Comparison of ENCODE assay signal across 8 cellular contexts in the genomic region with DNA sequence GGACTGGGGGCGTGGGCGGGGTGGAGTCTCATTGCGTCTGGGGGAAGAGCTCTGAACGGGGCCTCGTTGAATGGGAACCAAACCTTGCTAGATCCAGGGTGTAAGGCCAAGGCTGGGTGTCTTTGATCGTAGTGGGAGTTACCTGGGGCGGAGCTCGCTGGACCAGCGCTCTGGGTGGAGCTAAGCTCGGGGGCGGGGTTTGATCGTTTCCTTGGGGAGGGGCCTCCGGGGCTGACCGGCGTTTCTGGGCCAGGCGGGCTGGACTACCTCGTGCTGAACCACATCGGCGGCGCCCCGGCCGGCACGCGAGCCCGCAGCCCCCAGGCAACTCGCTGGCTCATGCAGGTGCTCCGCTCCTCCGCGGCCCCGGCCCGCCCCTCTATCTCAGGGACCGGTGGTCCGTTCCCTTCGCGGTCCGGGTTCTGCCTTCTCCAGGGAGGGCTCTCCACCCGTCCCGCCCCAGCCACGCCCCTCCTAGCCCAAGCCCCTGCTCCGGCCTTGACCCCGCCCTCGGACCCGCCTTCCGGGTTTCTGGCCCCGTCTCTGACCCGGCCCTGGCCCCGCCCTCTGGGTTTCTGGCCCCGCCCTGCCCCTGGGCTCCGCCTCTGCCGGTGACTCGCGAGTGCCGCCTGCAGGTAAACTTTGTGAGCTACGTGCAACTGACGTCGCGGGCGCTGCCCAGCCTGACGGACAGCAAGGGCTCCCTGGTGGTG. TPM values are rescaled to one million over a fixed set of nuclear protein-coding genes. Genes with fewer than 3 reads are reported as not detected.
DNase-seq lines count a peak whose midpoint lies in the region; ATAC-seq and TF ChIP-seq lines count a peak whose summit lies in the region.

No MANE protein-coding gene starts in this region.

- H3K9me3 ChIP-seq in Loucy (ENCODE audit: insufficient read depth, low read depth, low read length) (no peaks in the 10 kb centered on the region), osteoblast (ENCODE audit: low read depth, low read length) (no peaks in the 10 kb centered on the region), thoracic aorta (no peaks in the 10 kb centered on the region)

- H3K4me3 ChIP-seq in Loucy (ENCODE audit: low read length, poor library complexity, severe bottlenecking): peak overlapping the region; percentile 77
- peak overlapping the region; percentile 77 for H3K4me3 ChIP-seq in osteoblast (ENCODE audit: insufficient read depth, low read length)
- peak overlapping the region; percentile 76 for H3K4me3 ChIP-seq in thoracic aorta

- TF ChIP-seq CTCF in Loucy (conservative IDR thresholded peaks at IDR 0.05; ENCODE audit: low read length): peak; percentile 73
- peak; percentile 68 for TF ChIP-seq CTCF in osteoblast (IDR thresholded peaks at IDR 0.05; ENCODE audit: extremely low read depth, low read depth, low read length)
- peak; percentile 79 for TF ChIP-seq CTCF in thoracic aorta (IDR thresholded peaks at IDR 0.05)

- H3K27me3 ChIP-seq in Loucy (ENCODE audit: insufficient read depth, low read length, poor library complexity, severe bottlenecking) (peaks cover 9% of the 10 kb centered on the region), osteoblast (ENCODE audit: insufficient read depth, low read length) (no peaks in the 10 kb centered on the region), thoracic aorta (replicated peaks; ENCODE audit: insufficient read depth) (no peaks in the 10 kb centered on the region)

- H3K9me2 ChIP-seq in Loucy (replicated peaks; ENCODE audit: low read depth, low read length): no peaks in the 10 kb centered on the region

- H3K27ac ChIP-seq in osteoblast (ENCODE audit: low read depth, low read length): no peak overlapping the region
- peak overlapping the region; percentile 38 to 60 for H3K27ac ChIP-seq in thoracic aorta

- in situ Hi-C loops in SK-MEL-5 (cut with HindIII; ENCODE audit: low pct_unique_long_range_greater_than_20kb, low sequenced_read_pairs): no loop called here

- H3K79me2 ChIP-seq in Loucy (ENCODE audit: insufficient read depth, low read length): peaks cover 18% of the 10 kb centered on the region
- peaks cover 17% of the 10 kb centered on the region for H3K79me2 ChIP-seq in osteoblast (ENCODE audit: insufficient read depth, low read length)

- peak; percentile 95 for DNase-seq in EH (ENCODE audit: low read depth)
- DNase-seq in H4 (ENCODE audit: low spot score): peak; percentile 81
- DNase-seq in SK-MEL-5 (ENCODE audit: low read depth, low spot score): peak; percentile 94
- peak; percentile 96 for DNase-seq in activated naive CD4-positive, alpha-beta T cell treated with anti-CD3 and anti-CD28 coated beads, Interleukin-2, amount 50 U/mL, for 16 hours
- peak; percentile 82 to 96 (median 92) for DNase-seq in head of caudate nucleus
- peak; percentile 100 for DNase-seq in osteoblast (ENCODE audit: insufficient read length, low spot score, missing footprints)
- peak; percentile 90 for DNase-seq in thoracic aorta (ENCODE audit: low spot score)

- H3K36me3 ChIP-seq in Loucy (ENCODE audit: insufficient read depth, low read length): peaks cover 8% of the 10 kb centered on the region; the same call in 1 of the 2 replicates
- peaks cover 5% of the 10 kb centered on the region for H3K36me3 ChIP-seq in osteoblast (ENCODE audit: insufficient read depth, low read length)
- peaks cover under 1% of the 10 kb centered on the region for H3K36me3 ChIP-seq in thoracic aorta

- intact Hi-C loops in head of caudate nucleus (cut with DNase I): no loop called here

- peak; percentile 40 for ATAC-seq in thoracic aorta (ENCODE audit: insufficient number of reproducible peaks, low FRiP score, low read depth)

- H3K4me2 ChIP-seq in Loucy (ENCODE audit: low read depth, low read length, poor library complexity, severe bottlenecking): peak overlapping the region; percentile 54
- peak overlapping the region; percentile 76 for H3K4me2 ChIP-seq in osteoblast (ENCODE audit: insufficient read depth, low read length)

- H3F3A ChIP-seq in Loucy (ENCODE audit: low read depth): no peaks in the 10 kb centered on the region

- H4K20me1 ChIP-seq in Loucy (ENCODE audit: insufficient read depth, low read length, poor library complexity, severe bottlenecking) (peaks cover 17% of the 10 kb centered on the region), osteoblast (ENCODE audit: insufficient read depth, low read length) (peaks cover 17% of the 10 kb centered on the region)

- peak overlapping the region; percentile 42 for H3K9ac ChIP-seq in Loucy (ENCODE audit: low read depth, low read length, poor library complexity, severe bottlenecking)

- H3K4me1 ChIP-seq in Loucy (ENCODE audit: insufficient read depth, low read length, poor library complexity, severe bottlenecking): peaks cover 6% of the 10 kb centered on the region
- H3K4me1 ChIP-seq in osteoblast (ENCODE audit: insufficient read depth, low read length): peaks cover 5% of the 10 kb centered on the region
- peaks cover 6 to 32% of the 10 kb centered on the region in 2 donors for H3K4me1 ChIP-seq in thoracic aorta (ENCODE audit: control insufficient read depth in 1 of 2, low read depth in 2 of 2)

- H2AFZ ChIP-seq in Loucy (ENCODE audit: low read length) (peak overlapping the region; percentile 89), osteoblast (ENCODE audit: low read length) (peak overlapping the region; percentile 85)

RNA-seq across cellular contexts. Expression of gene RPL36, which starts 3.3 kb away (rescaled TPM):
- 933 and 1,282 TPM in 2 replicates for total RNA-seq in H4 (2014; rRNA removed; shearing (Covaris generic))
- total RNA-seq in SK-MEL-5 (2014; rRNA removed; shearing (Covaris generic)): 613 and 661 TPM in 2 replicates
- 438 and 566 TPM in 2 replicates for polyA plus RNA-seq in SK-MEL-5 (2015; cell fraction: cytosol; rRNA removed)
- polyA plus RNA-seq in SK-MEL-5 (2015; cell fraction: nucleus; rRNA removed): 100 and 113 TPM in 2 replicates
- total RNA-seq in osteoblast (228 and 257 TPM in 2 replicates), thoracic aorta (100 to 1,000 TPM; 274 to 397 TPM)

RNA-seq across cellular contexts. Expression of gene HSD11B1L, which starts 6.0 kb away (rescaled TPM):
- 2.4 and 4.9 TPM in 2 replicates for total RNA-seq in H4 (2014; rRNA removed; shearing (Covaris generic))
- total RNA-seq in SK-MEL-5 (2014; rRNA removed; shearing (Covaris generic)): 4.4 and 5.5 TPM in 2 replicates
- 10.2 and 10.6 TPM in 2 replicates for polyA plus RNA-seq in SK-MEL-5 (2015; cell fraction: cytosol; rRNA removed)
- 9.6 and 16.3 TPM in 2 replicates for polyA plus RNA-seq in SK-MEL-5 (2015; cell fraction: nucleus; rRNA removed)
- total RNA-seq in osteoblast: 12.1 and 14.8 TPM in 2 replicates
- total RNA-seq in thoracic aorta: 10 to 100 TPM in 1 of 2 donors, 1 to 10 TPM in 1; 7.5 to 11.6 TPM

RNA-seq across cellular contexts. Expression of gene MICOS13, which starts 6.5 kb away (rescaled TPM):
- total RNA-seq in H4 (2014; rRNA removed; shearing (Covaris generic)): 38.1 and 52.7 TPM in 2 replicates
- 86.1 and 115 TPM in 2 replicates for total RNA-seq in SK-MEL-5 (2014; rRNA removed; shearing (Covaris generic))
- 52.4 and 86.9 TPM in 2 replicates for polyA plus RNA-seq in SK-MEL-5 (2015; cell fraction: cytosol; rRNA removed)
- 16.3 and 17.3 TPM in 2 replicates for polyA plus RNA-seq in SK-MEL-5 (2015; cell fraction: nucleus; rRNA removed)
- total RNA-seq in osteoblast (21.0 and 25.9 TPM in 2 replicates), thoracic aorta (10 to 100 TPM; 16.9 to 43.7 TPM)

RNA-seq across cellular contexts. Expression of gene LONP1, which starts 33.1 kb away (rescaled TPM):
- total RNA-seq in H4 (2014; rRNA removed; shearing (Covaris generic)): 49.1 and 81.4 TPM in 2 replicates
- 83.2 and 91.1 TPM in 2 replicates for total RNA-seq in SK-MEL-5 (2014; rRNA removed; shearing (Covaris generic))
- polyA plus RNA-seq in SK-MEL-5 (2015; cell fraction: cytosol; rRNA removed): 136 and 150 TPM in 2 replicates
- polyA plus RNA-seq in SK-MEL-5 (2015; cell fraction: nucleus; rRNA removed): 95.3 and 96.7 TPM in 2 replicates
- total RNA-seq in osteoblast: 130 and 163 TPM in 2 replicates
- total RNA-seq in thoracic aorta: 10 to 100 TPM; 52.8 to 82.8 TPM

RNA-seq across cellular contexts. Expression of gene CATSPERD, which starts 33.6 kb away (rescaled TPM):
- not detected in 2 replicates for total RNA-seq in H4 (2014; rRNA removed; shearing (Covaris generic))
- total RNA-seq in SK-MEL-5 (2014; rRNA removed; shearing (Covaris generic)): not detected in 2 replicates
- polyA plus RNA-seq in SK-MEL-5 (2015; cell fraction: cytosol; rRNA removed): 0.06 TPM in 1 of 2 replicates, not detected in the other
- not detected in 2 replicates for polyA plus RNA-seq in SK-MEL-5 (2015; cell fraction: nucleus; rRNA removed)
- total RNA-seq in osteoblast (under 0.01 TPM in 2 replicates), thoracic aorta (under 1 TPM in 1 of 2 donors, not detected in 1; 0.41 TPM)
